8 cellular contexts compared by ENCODE assay signal in the genomic region with DNA sequence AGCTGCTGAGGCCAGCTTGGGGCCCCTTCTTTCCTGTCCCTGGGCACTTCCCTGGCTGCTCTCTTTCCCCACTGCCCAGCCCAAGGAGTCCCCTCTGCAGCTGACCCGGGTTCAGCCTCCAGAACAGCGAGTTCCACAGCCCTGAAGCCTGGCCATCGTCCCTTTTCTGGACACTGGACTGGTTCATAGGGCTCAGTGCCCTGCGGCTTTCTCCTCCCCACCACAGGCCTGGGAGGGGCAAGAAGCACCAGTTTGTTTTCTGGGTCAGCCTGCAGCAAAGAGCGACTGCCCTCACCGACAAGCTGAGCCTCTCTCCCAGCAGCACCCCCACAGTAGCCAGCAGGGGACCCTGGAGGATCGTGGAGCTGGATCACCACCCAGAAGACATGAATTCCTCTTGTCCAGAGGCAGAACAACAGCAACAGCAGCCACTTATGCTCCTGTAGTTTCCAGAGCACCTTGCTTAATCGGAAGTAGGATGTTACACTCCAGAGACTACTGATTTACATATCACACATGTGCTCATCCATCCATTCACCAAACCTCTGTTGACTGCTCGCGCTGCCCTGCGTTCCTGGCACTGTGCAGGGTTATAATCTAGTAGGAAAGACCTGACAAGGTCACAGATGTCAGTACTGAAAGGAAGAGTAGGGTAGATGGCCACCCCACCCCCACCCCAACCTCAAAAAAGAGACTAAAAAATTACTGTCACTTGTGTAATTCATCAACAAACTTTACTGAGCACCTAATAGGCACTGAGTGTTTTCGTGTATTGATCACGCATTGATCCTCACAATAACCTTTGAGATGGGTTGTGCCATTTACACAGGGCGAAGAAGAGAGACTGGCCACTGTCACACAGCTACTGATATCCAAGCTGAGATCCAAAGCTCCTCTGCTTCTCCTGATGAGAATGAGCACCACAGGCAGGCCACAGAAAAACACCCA. TPM values are rescaled to one million over a fixed set of nuclear protein-coding genes. Genes with fewer than 3 reads are reported as not detected.
DNase-seq lines count a peak whose midpoint lies in the region; ATAC-seq and TF ChIP-seq lines count a peak whose summit lies in the region.

No MANE protein-coding gene starts in this region.

- peaks cover 0 to 27% (median 14%) of the 10 kb centered on the region in 9 donors for H3K4me1 ChIP-seq in heart right ventricle
- H3K4me1 ChIP-seq in psoas muscle, result peaks cover 27% of the 10 kb centered on the region

- WGBS in heart right ventricle, 2 donors, result 35 to 39% methylated on average over 14 of the region's 14 CpGs
- 28 to 40% (median 29%) methylated on average over 14 of the region's 14 CpGs for WGBS in psoas muscle, 3 donors

- peak; percentile 44 for DNase-seq in stimulated activated CD4-positive, alpha-beta T cell treated with anti-CD3 and anti-CD28 coated beads, Interleukin-15, amount 100 ng/mL, for 24 hours
- DNase-seq in stimulated activated CD4-positive, alpha-beta T cell treated with anti-CD3 and anti-CD28 coated beads, Interleukin-2, amount 100 ng/mL, for 48 hours, result no peak
- peak; percentile 84 for DNase-seq in activated CD8-positive, alpha-beta memory T cell treated with anti-CD3 and anti-CD28 coated beads, Interleukin-2, amount 50 U/mL, for 48 hours
- DNase-seq in heart right ventricle (peak; percentile 33 to 40), psoas muscle (peak in 1 of 2 donors; percentile 71), HEK293T (ENCODE audit: extremely low spot score) (no peak)

- H3K27ac ChIP-seq in heart right ventricle (peak overlapping the region; percentile 44 to 90 (median 79)), psoas muscle (peak overlapping the region; percentile 94)

- peak overlapping the region in 7 of 10 donors; percentile 12 to 39 (median 33) for H3K4me3 ChIP-seq in heart right ventricle
- peak overlapping the region; percentile 58 for H3K4me3 ChIP-seq in psoas muscle

- CTCF ChIA-PET in HEK293T (lab: Yijun Ruan, JAX), result interaction anchor here (0.6 to 2.2 kb wide), 2 partner anchors 65 to 181 kb away, joined by 7 read pairs; no protein-coding TSS in a partner anchor

- intact Hi-C loops in heart right ventricle (cut with DNase I) (loop anchor here in 2 of 10 donors (10.0 kb wide), 1 partner anchor 176 kb away; no protein-coding TSS in a partner anchor), psoas muscle (cut with DNase I) (no loop called here)

- H3K9me3 ChIP-seq in heart right ventricle (no peaks in the 10 kb centered on the region), psoas muscle (no peaks in the 10 kb centered on the region)

- H3K27me3 ChIP-seq in heart right ventricle (no peaks in the 10 kb centered on the region), psoas muscle (ENCODE audit: insufficient read depth in 3 of 3, low read length in 2 of 3) (no peaks in the 10 kb centered on the region)

- ATAC-seq in HG03280 (IDR thresholded peaks at IDR 0.05; ENCODE audit: unreplicated experiment) (peak; percentile 43), heart right ventricle (peak in 6 of 8 donors; percentile 62 to 89 (median 78)), psoas muscle (peak; percentile 69 to 80 (median 74)), GM19467 (IDR thresholded peaks at IDR 0.05; ENCODE audit: unreplicated experiment) (no peak)

- POLR2A ChIA-PET in HEK293T (lab: Yijun Ruan, JAX), result interaction anchor here (0.5 to 1.5 kb wide), 8 partner anchors 13 to 298 kb away, joined by 3 to 8 read pairs (median 4); a partner anchor contains a TSS

- H3K36me3 ChIP-seq in heart right ventricle (no peaks in the 10 kb centered on the region), psoas muscle (ENCODE audit: insufficient read depth in 1 of 2, low read depth in 1 of 2) (no peaks in the 10 kb centered on the region)

- TF ChIP-seq CTCF in heart right ventricle (IDR thresholded peaks at IDR 0.05) (peak in 5 of 9 donors; percentile 5 to 29 (median 24)), psoas muscle (IDR thresholded peaks at IDR 0.05) (no peak)

TF ChIP-seq in HEK293T, 16 proteins besides CTCF, POLR2A, EP300 and RAD21:
- TF ChIP-seq, protein P1, sequence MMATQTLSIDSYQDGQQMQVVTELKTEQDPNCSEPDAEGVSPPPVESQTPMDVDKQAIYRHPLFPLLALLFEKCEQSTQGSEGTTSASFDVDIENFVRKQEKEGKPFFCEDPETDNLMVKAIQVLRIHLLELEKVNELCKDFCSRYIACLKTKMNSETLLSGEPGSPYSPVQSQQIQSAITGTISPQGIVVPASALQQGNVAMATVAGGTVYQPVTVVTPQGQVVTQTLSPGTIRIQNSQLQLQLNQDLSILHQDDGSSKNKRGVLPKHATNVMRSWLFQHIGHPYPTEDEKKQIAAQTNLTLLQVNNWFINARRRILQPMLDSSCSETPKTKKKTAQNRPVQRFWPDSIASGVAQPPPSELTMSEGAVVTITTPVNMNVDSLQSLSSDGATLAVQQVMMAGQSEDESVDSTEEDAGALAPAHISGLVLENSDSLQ (IDR thresholded peaks at IDR 0.05), result no peak
- TF ChIP-seq NFRKB (IDR thresholded peaks at IDR 0.05) (no peak), HDGF (IDR thresholded peaks at IDR 0.05; ENCODE audit: borderline replicate concordance) (no peak), L3MBTL2 (conservative IDR thresholded peaks at IDR 0.05) (no peak), FOXM1 (IDR thresholded peaks at IDR 0.05; ENCODE audit: borderline replicate concordance) (no peak), SP1 (IDR thresholded peaks at IDR 0.05) (no peak), ARNT (IDR thresholded peaks at IDR 0.05) (no peak), FOXA1 (IDR thresholded peaks at IDR 0.05) (no peak), CTBP1 (IDR thresholded peaks at IDR 0.05; ENCODE audit: borderline replicate concordance) (no peak)

RNA-seq across cellular contexts. Expression of a gene that starts 13.0 kb away (rescaled TPM):
- total RNA-seq in heart right ventricle (under 1 TPM in 1 of 10 donors, not detected in 9; 0.16 TPM), psoas muscle (under 1 TPM in 1 of 4 donors, not detected in 3; 0.17 TPM)
- polyA plus RNA-seq in heart right ventricle (under 1 TPM; 0.22 to 0.58 TPM), psoas muscle (under 1 TPM; 0.14 to 0.25 (median 0.21) TPM)

RNA-seq across cellular contexts. Expression of a gene that starts 55.1 kb away (rescaled TPM):
- total RNA-seq in heart right ventricle (10 to 100 TPM; 29.4 to 57.7 (median 40.8) TPM), psoas muscle (100 to 1,000 TPM in 1 of 4 donors, 10 to 100 TPM in 3; 52.4 to 124 (median 68.0) TPM)
- polyA plus RNA-seq in heart right ventricle (10 to 100 TPM; 24.0 to 24.2 TPM), psoas muscle (10 to 100 TPM in 1 of 3 donors, 1 to 10 TPM in 2; 8.1 to 31.2 (median 8.6) TPM)

Comparison
In these comparisons a context has a peak if more than half of its experiments do, and no peak if none do; other contexts are left out.
1. DNase-seq: peak in stimulated activated CD4-positive, alpha-beta T cell treated with anti-CD3 and anti-CD28 coated beads, Interleukin-15, amount 100 ng/mL, for 24 hours (single experiment), activated CD8-positive, alpha-beta memory T cell treated with anti-CD3 and anti-CD28 coated beads, Interleukin-2, amount 50 U/mL, for 48 hours (single experiment) and heart right ventricle (2 of 2); none in stimulated activated CD4-positive, alpha-beta T cell treated with anti-CD3 and anti-CD28 coated beads, Interleukin-2, amount 100 ng/mL, for 48 hours (0 of 2) and HEK293T (single experiment).